5 cellular contexts compared by ENCODE assay signal in the genomic region with DNA sequence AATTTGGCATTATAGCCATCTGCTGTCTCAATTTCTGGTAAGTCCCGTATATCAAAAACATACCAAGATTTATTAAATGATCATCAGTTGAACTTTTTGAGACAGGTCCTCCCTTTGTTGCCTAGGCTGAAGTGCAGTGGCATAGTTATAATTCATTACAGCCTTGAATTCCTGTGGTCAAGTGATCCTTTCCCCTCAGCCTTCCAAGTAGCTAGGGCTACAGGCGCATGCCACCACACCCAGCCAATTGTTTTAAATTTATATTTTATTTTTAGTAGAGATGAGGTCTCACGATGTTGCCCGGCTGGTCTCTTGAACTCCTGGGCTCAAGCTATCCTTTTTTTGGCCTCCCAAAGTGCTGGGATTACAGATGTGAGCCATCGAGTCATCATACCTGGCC.
"Had no signal": no experiment of that assay in that cellular context is flagged by ENCODE, and none has a peak within 500 bp of the region (broad histone marks: within the 10 kb centered on the region; RNA-seq: fewer than 3 reads in every experiment).

No MANE protein-coding gene starts in this region.

- H3K4me2 ChIP-seq: GM23338 had no signal

- DNase-seq: H7, HFFc6 had no signal

- H3K27ac ChIP-seq: HL-60 had no signal

- H3K36me3 ChIP-seq: HAP-1 had no signal

- H3K4me1 ChIP-seq: HAP-1 had no signal

- H3K9me3 ChIP-seq: HAP-1 had no signal

- H3K4me3 ChIP-seq: GM23338, HAP-1 had no signal

- H2AFZ ChIP-seq: GM23338 had no signal
